In genomic region chr1:84467298-84467697, GRCh38 we compare ENCODE assay signal across 1 cellular context.
TF ChIP-seq lines count a peak whose summit lies in the region.

No MANE protein-coding gene starts in this region.

TF ChIP-seq in SK-N-SH, 30 proteins besides CTCF, POLR2A, EP300 and RAD21 (continued from another document):
- no peak for TF ChIP-seq NFIC (IDR thresholded peaks at IDR 0.05; ENCODE audit: borderline replicate concordance)
- TF ChIP-seq MXI1 (IDR thresholded peaks at IDR 0.05; ENCODE audit: low read depth, low read length), result no peak
- TF ChIP-seq YY1 (IDR thresholded peaks at IDR 0.05; ENCODE audit: low read depth), result no peak
- no peak for TF ChIP-seq FOXM1 (IDR thresholded peaks at IDR 0.05; ENCODE audit: low read depth)
- TF ChIP-seq MAX (IDR thresholded peaks at IDR 0.05; ENCODE audit: low read depth), result no peak
- no peak for TF ChIP-seq GABPA (IDR thresholded peaks at IDR 0.05; ENCODE audit: low read depth)
- no peak for TF ChIP-seq PBX3 (IDR thresholded peaks at IDR 0.05)
- TF ChIP-seq JUND (IDR thresholded peaks at IDR 0.05), result no peak
- no peak for TF ChIP-seq ELF1 (IDR thresholded peaks at IDR 0.05)
